1 cellular context compared by ENCODE assay signal in genomic region chr18:2573408-2573807, GRCh38.
TF ChIP-seq lines count a peak whose summit lies in the region.

No MANE protein-coding gene starts in this region.

TF ChIP-seq in SK-N-SH, 30 proteins besides CTCF, POLR2A, EP300 and RAD21 (continued from another document):
- no peak for TF ChIP-seq TAF1 (IDR thresholded peaks at IDR 0.05; ENCODE audit: borderline replicate concordance, low read depth, low read length)
- no peak for TF ChIP-seq MAX (IDR thresholded peaks at IDR 0.05; ENCODE audit: low read depth)
- TF ChIP-seq PBX3 (IDR thresholded peaks at IDR 0.05): no peak
- TF ChIP-seq RFX5 (IDR thresholded peaks at IDR 0.05; ENCODE audit: low read length): no peak
- TF ChIP-seq RXRA (IDR thresholded peaks at IDR 0.05; ENCODE audit: borderline replicate concordance, low read depth): no peak
- TF ChIP-seq SMC3 (IDR thresholded peaks at IDR 0.05; ENCODE audit: low read depth, low read length): no peak
- TF ChIP-seq SIN3A (IDR thresholded peaks at IDR 0.05; ENCODE audit: borderline replicate concordance, low read depth, low read length): no peak
- TF ChIP-seq ZBTB33 (IDR thresholded peaks at IDR 0.05; ENCODE audit: borderline replicate concordance, low read depth): no peak
- TF ChIP-seq MXI1 (IDR thresholded peaks at IDR 0.05; ENCODE audit: low read depth, low read length): no peak
